Comparison of ENCODE assay signal across 17 cellular contexts in the genomic region with DNA sequence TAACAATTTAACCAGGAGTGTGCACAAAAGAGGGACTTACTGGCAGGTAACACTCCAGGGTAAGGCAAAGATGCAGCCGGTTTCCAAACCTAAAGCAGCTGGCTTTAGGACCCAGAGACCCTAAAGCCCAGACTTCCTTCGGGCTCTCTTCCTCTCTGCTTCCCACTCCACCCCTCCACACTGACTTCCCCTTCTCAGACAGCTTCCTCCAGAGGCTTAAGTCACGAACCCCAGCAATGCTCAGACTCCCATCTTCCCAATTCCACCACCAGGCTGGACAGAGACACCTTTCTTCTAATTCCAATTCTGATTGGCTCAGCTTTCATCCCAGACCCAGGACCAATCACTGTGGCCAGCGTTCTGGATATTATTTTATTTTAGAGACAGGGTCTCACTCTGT. TPM values are rescaled to one million over a fixed set of nuclear protein-coding genes. Genes with fewer than 3 reads are reported as not detected.
A peak's percentile ranks its signal among the peaks of the same experiment; 100 is the strongest.
DNase-seq lines count a peak whose midpoint lies in the region; ATAC-seq, FAIRE-seq and TF ChIP-seq lines count a peak whose summit lies in the region.
"Had no signal": no experiment of that assay in that cellular context is flagged by ENCODE, and none has a peak within 500 bp of the region (broad histone marks: within the 10 kb centered on the region; RNA-seq: fewer than 3 reads in every experiment).

No MANE protein-coding gene starts in this region.

- no peaks in the 10 kb centered on the region for H3K23me2 ChIP-seq in H1 (ENCODE audit: low read depth, low read length)

- no peak for TF ChIP-seq RAD21 in H1 (IDR thresholded peaks at IDR 0.05 in 1 of 2, conservative IDR thresholded peaks at IDR 0.05 in 1 of 2; ENCODE audit: low read depth in 2 of 2, low read length in 2 of 2)

- H3K27ac Mint-ChIP-seq in naive thymus-derived CD4-positive, alpha-beta T cell = peak overlapping the region in 1 of 9 donors; percentile 20
- no peak overlapping the region for H3K27ac Mint-ChIP-seq in T-cell

- no peak overlapping the region for H2BK12ac ChIP-seq in H1 (ENCODE audit: low read depth, low read length)

- no peak overlapping the region for H4K8ac ChIP-seq in H1 (ENCODE audit: extremely low read depth, insufficient read depth, low read length)

- H3K4me1 Mint-ChIP-seq in naive thymus-derived CD4-positive, alpha-beta T cell = peaks cover 0 to 23% (median 19%) of the 10 kb centered on the region in 7 donors
- H3K4me1 Mint-ChIP-seq in T-cell = peaks cover 0 to 15% (median 10%) of the 10 kb centered on the region in 3 donors

- no peak overlapping the region for H2BK20ac ChIP-seq in H1 (ENCODE audit: low read length)

- POLR2A ChIA-PET in H1 (lab: Charles Lee; ENCODE audit: partially characterized antibody) = interaction anchor here (0.6 to 1.4 kb wide), 7 partner anchors 10 to 145 kb away, joined by 3 to 6 read pairs (median 3); a partner anchor contains a TSS
- POLR2A ChIA-PET in naive thymus-derived CD4-positive, alpha-beta T cell (lab: Charles Lee) = no interaction called here
- POLR2A ChIA-PET in T-cell (lab: Charles Lee) = no interaction called here

- no peak for TF ChIP-seq POLR2A in H1 (IDR thresholded peaks at IDR 0.05; ENCODE audit: control extremely low read depth in 1 of 2, low read depth in 2 of 2, low read length in 2 of 2)

- H3K79me1 ChIP-seq in H1 (ENCODE audit: low read depth, low read length) = no peaks in the 10 kb centered on the region

- TF ChIP-seq CTCF in DOHH2 (IDR thresholded peaks at IDR 0.05; ENCODE audit: low read depth, low read length, poor library complexity, severe bottlenecking) = no peak
- TF ChIP-seq CTCF in H1 (IDR thresholded peaks at IDR 0.05; ENCODE audit: control extremely low read depth in 1 of 3, insufficient read depth in 1 of 3, low read depth in 1 of 3, low read length in 3 of 3) = no peak

- H4K91ac ChIP-seq in H1 (replicated peaks; ENCODE audit: insufficient read length, low read length) = no peak overlapping the region

- H3K4me3 ChIP-seq in DOHH2 (ENCODE audit: low read length) (peak overlapping the region; percentile 22; the same call in 1 of the 2 replicates), H1 (ENCODE audit: extremely low read depth in 1 of 4, insufficient read depth in 2 of 4, low read depth in 3 of 4, low read length in 4 of 4) (no peak overlapping the region)
- no peak overlapping the region for H3K4me3 ChIP-seq in naive thymus-derived CD4-positive, alpha-beta T cell (ENCODE audit: low read length)
- H3K4me3 ChIP-seq: body of pancreas, GM12878 had no signal

- H3K27ac ChIP-seq in DOHH2 (ENCODE audit: low read depth, low read length) = no peak overlapping the region
- H3K27ac ChIP-seq in H1 (ENCODE audit: low read depth, low read length) = no peak overlapping the region
- no peak overlapping the region for H3K27ac ChIP-seq in naive thymus-derived CD4-positive, alpha-beta T cell (ENCODE audit: low read depth, low read length)
- H3K27ac ChIP-seq: body of pancreas had no signal

- ATAC-seq in naive thymus-derived CD4-positive, alpha-beta T cell = peak; percentile 71
- no peak for ATAC-seq in T-cell (replicated peaks in 1 of 4)
- ATAC-seq: body of pancreas, GM12878 had no signal

- intact Hi-C loops in naive thymus-derived CD4-positive, alpha-beta T cell (cut with micrococcal nuclease) = no loop called here

- no peaks in the 10 kb centered on the region for H3K27me3 Mint-ChIP-seq in naive thymus-derived CD4-positive, alpha-beta T cell
- no peaks in the 10 kb centered on the region for H3K27me3 Mint-ChIP-seq in T-cell

- FAIRE-seq in H1 (lab: Jason Lieb, UNC) = no peak
- FAIRE-seq: GM12878 had no signal

- CTCF ChIA-PET in H1 (lab: Charles Lee; ENCODE audit: partially characterized antibody) = interaction anchor here (1.4 to 3.7 kb wide), 6 partner anchors 11 to 229 kb away, joined by 3 to 36 read pairs (median 8); no protein-coding TSS in a partner anchor
- CTCF ChIA-PET in naive thymus-derived CD4-positive, alpha-beta T cell (lab: Charles Lee) = interaction anchor here (0.5 to 0.6 kb wide), 2 partner anchors 9 to 15 kb away, joined by 3 to 4 read pairs; no protein-coding TSS in a partner anchor
- CTCF ChIA-PET in T-cell (lab: Charles Lee) = interaction anchor here in 1 of 2 donors (1.0 kb wide), 1 partner anchor 161 kb away, joined by 3 read pairs; no protein-coding TSS in a partner anchor

- DNase-seq in NOMO-1 (lab: John Stamatoyannopoulos, UW; ENCODE audit: unreplicated experiment in 2 of 2) = peak; percentile 95 to 97
- DNase-seq in H1 (ENCODE audit: low read depth in 1 of 2, low spot score in 2 of 2) = no peak
- no peak for DNase-seq in naive thymus-derived CD4-positive, alpha-beta T cell
- DNase-seq in T-cell = no peak
- no peak for DNase-seq in EL
- DNase-seq in islet precursor cell = no peak
- DNase-seq: DND-41; effector CD4-positive, alpha-beta T cell; immature natural killer cell; NCI-H1436; NCI-H526; RPMI8226; stimulated activated CD4-positive, alpha-beta T cell treated with anti-CD3 and anti-CD28 coated beads, Interleukin-2, amount 100 ng/mL, for 24 hours; trophoblast cell had no signal

- H3K4me3 Mint-ChIP-seq in naive thymus-derived CD4-positive, alpha-beta T cell = peak overlapping the region in 1 of 10 donors; percentile 8
- H3K4me3 Mint-ChIP-seq in T-cell = no peak overlapping the region
- H3K4me3 Mint-ChIP-seq: immature natural killer cell had no signal

- no peaks in the 10 kb centered on the region; the same call in none of the 2 replicates for H4K20me1 ChIP-seq in DOHH2 (ENCODE audit: control insufficient read depth, insufficient read depth, low read depth, low read length)
- no peaks in the 10 kb centered on the region for H4K20me1 ChIP-seq in H1 (replicated peaks in 1 of 2; ENCODE audit: control insufficient read depth in 1 of 2, insufficient read depth in 2 of 2, low read length in 2 of 2)

- peaks cover 7% of the 10 kb centered on the region for H3K4me1 ChIP-seq in DOHH2 (ENCODE audit: control insufficient read depth, low read length)
- H3K4me1 ChIP-seq in H1 (replicated peaks in 1 of 4; ENCODE audit: control insufficient read depth in 3 of 4, insufficient read depth in 4 of 4, low read length in 3 of 4) = no peaks in the 10 kb centered on the region
- H3K4me1 ChIP-seq in naive thymus-derived CD4-positive, alpha-beta T cell (ENCODE audit: control insufficient read depth in 2 of 2, insufficient read depth in 2 of 2, low read length in 2 of 2) = peaks cover 7 to 10% of the 10 kb centered on the region in 2 donors
- H3K4me1 ChIP-seq: body of pancreas had no signal

- H3K27me3 ChIP-seq in DOHH2 (ENCODE audit: control insufficient read depth, low read length) = no peaks in the 10 kb centered on the region
- H3K27me3 ChIP-seq in H1 (replicated peaks in 1 of 4; ENCODE audit: control insufficient read depth in 3 of 4, extremely low read depth in 1 of 4, insufficient read depth in 3 of 4, low read length in 3 of 4) = no peaks in the 10 kb centered on the region
- no peaks in the 10 kb centered on the region for H3K27me3 ChIP-seq in naive thymus-derived CD4-positive, alpha-beta T cell (ENCODE audit: control insufficient read depth in 2 of 2, insufficient read depth in 2 of 2, low read length in 2 of 2)
- H3K27me3 ChIP-seq: body of pancreas had no signal

- H3K56ac ChIP-seq in H1 (replicated peaks; ENCODE audit: insufficient read length, low read depth, low read length) = no peak overlapping the region

- H3K36me3 ChIP-seq in DOHH2 (ENCODE audit: control insufficient read depth, low read length) (peaks cover 42% of the 10 kb centered on the region), H1 (ENCODE audit: control insufficient read depth in 2 of 4, insufficient read depth in 4 of 4, low read length in 3 of 4) (no peaks in the 10 kb centered on the region; a peak in 3 of 8 replicates)
- H3K36me3 ChIP-seq in naive thymus-derived CD4-positive, alpha-beta T cell (ENCODE audit: control insufficient read depth in 2 of 3, insufficient read depth in 3 of 3, low read length in 3 of 3) = peaks cover 0 to 18% (median 0%) of the 10 kb centered on the region in 3 experiments

- H2BK120ac ChIP-seq in H1 (replicated peaks; ENCODE audit: low read depth, low read length) = no peak overlapping the region

- WGBS in H1 (ENCODE audit: extremely low coverage in 1 of 2, insufficient coverage in 1 of 2, insufficient read length in 1 of 2, insufficient replicate concordance in 2 of 2, low coverage in 1 of 2, low lambda C conversion rate in 2 of 2, missing lambda C conversion rate in 1 of 2), 2 experiments = 62% methylated on average over 4 of the region's 4 CpGs; no CpG with 5 or more reads in 1 of the 2 experiments

- no peaks in the 10 kb centered on the region for H3K9me2 ChIP-seq in DOHH2 (replicated peaks; ENCODE audit: control insufficient read depth, low read length)

- no peak overlapping the region for H3K4ac ChIP-seq in H1 (replicated peaks; ENCODE audit: insufficient read length, low read depth, low read length)

- H3K9me3 ChIP-seq in DOHH2 (ENCODE audit: control insufficient read depth, insufficient read depth, low read length) (no peaks in the 10 kb centered on the region), H1 (ENCODE audit: insufficient read depth in 2 of 2, low read depth in 1 of 2, low read length in 1 of 2) (no peaks in the 10 kb centered on the region)
- no peaks in the 10 kb centered on the region for H3K9me3 ChIP-seq in naive thymus-derived CD4-positive, alpha-beta T cell (ENCODE audit: control insufficient read depth in 2 of 3, low read length in 3 of 3)
- H3K9me3 ChIP-seq: body of pancreas had no signal

- no peak overlapping the region for H2BK15ac ChIP-seq in H1 (ENCODE audit: low read length)

- no peak for TF ChIP-seq EP300 in H1 (IDR thresholded peaks at IDR 0.05; ENCODE audit: borderline replicate concordance in 1 of 2, low read depth in 2 of 2, low read length in 2 of 2)

- H3K36me3 Mint-ChIP-seq in naive thymus-derived CD4-positive, alpha-beta T cell = peaks cover 4 to 38% (median 24%) of the 10 kb centered on the region in 5 donors
- peaks cover 25% of the 10 kb centered on the region for H3K36me3 Mint-ChIP-seq in T-cell

- no peak overlapping the region for H2BK5ac ChIP-seq in H1 (ENCODE audit: low read depth, low read length)

- no peak overlapping the region for H3K23ac ChIP-seq in H1 (ENCODE audit: insufficient read length)

- H4K5ac ChIP-seq in H1 (ENCODE audit: insufficient read length, low read depth, low read length) = no peak overlapping the region

- H2AK5ac ChIP-seq in H1 (ENCODE audit: low read depth, low read length) = no peak overlapping the region

- H2AFZ ChIP-seq in H1 (ENCODE audit: low read length) = no peak overlapping the region

- no peaks in the 10 kb centered on the region for H3K79me2 ChIP-seq in DOHH2 (ENCODE audit: control insufficient read depth, low read length)
- H3K79me2 ChIP-seq in H1 (ENCODE audit: control insufficient read depth in 1 of 2, insufficient read depth in 2 of 2, low read length in 2 of 2) = no peaks in the 10 kb centered on the region

- no peaks in the 10 kb centered on the region for H3K9me3 Mint-ChIP-seq in naive thymus-derived CD4-positive, alpha-beta T cell
- no peaks in the 10 kb centered on the region for H3K9me3 Mint-ChIP-seq in T-cell
- H3K9me3 Mint-ChIP-seq: immature natural killer cell had no signal

- no peaks in the 10 kb centered on the region for H3F3A ChIP-seq in DOHH2 (ENCODE audit: control insufficient read depth, insufficient read depth)

- no peak overlapping the region for H3K18ac ChIP-seq in H1 (ENCODE audit: extremely low read depth, low read length)

- no peak overlapping the region for H3K14ac ChIP-seq in H1 (ENCODE audit: insufficient read length)

- peak overlapping the region; percentile 49 for H3K4me2 ChIP-seq in DOHH2 (ENCODE audit: low read length)
- H3K4me2 ChIP-seq in H1 (ENCODE audit: insufficient read depth in 1 of 2, low read depth in 2 of 2, low read length in 2 of 2) = no peak overlapping the region; a peak in 1 of 4 replicates

- no peak overlapping the region for H3K9ac ChIP-seq in H1 (replicated peaks in 1 of 4; ENCODE audit: extremely low read depth in 1 of 4, low read depth in 3 of 4, low read length in 3 of 4)

RNA-seq across cellular contexts. Expression of a gene that starts 24.8 kb away (rescaled TPM):
- total RNA-seq in H1 (2021; fragmentation: NEBNext Ultra II Directional; extraction: Animal tissue kit (Norgen Biotek cat#: 25700)) = 26.4 and 32.3 TPM in 2 replicates
- polyA plus RNA-seq in H1 (2011; rRNA removed) = 53.2 and 53.9 TPM in 2 replicates
- polyA plus RNA-seq in H1 (2011; cell fraction: cytosol; rRNA removed) = 54.7 TPM
- polyA plus RNA-seq in H1 (2011; cell fraction: nucleus; rRNA removed) = 36.4 TPM
- 26.4 to 38.5 TPM (median 31.3 TPM) in 4 replicates for polyA plus RNA-seq in H1 (2012, experiment 1 of 2)
- polyA plus RNA-seq in H1 (2012, experiment 2 of 2) = 37.5 TPM
- polyA plus RNA-seq in H1 (2013, experiment 1 of 2) = 23.7 TPM
- 25.8 TPM for polyA plus RNA-seq in H1 (2013, experiment 2 of 2)
- 25.3 and 27.0 TPM in 2 replicates for polyA minus RNA-seq in H1 (2011; rRNA and poly(A)+ RNA removed)
- polyA minus RNA-seq in H1 (2011; cell fraction: cytosol; rRNA and poly(A)+ RNA removed) = 10.8 TPM
- 19.6 TPM for polyA minus RNA-seq in H1 (2011; cell fraction: nucleus; rRNA and poly(A)+ RNA removed)
- 10 to 100 TPM; 11.3 to 31.7 (median 20.0) TPM for total RNA-seq in naive thymus-derived CD4-positive, alpha-beta T cell
- 10 to 100 TPM; 36.7 to 45.5 TPM for polyA plus RNA-seq in naive thymus-derived CD4-positive, alpha-beta T cell
- 10 to 100 TPM; 12.9 to 21.9 (median 18.9) TPM for total RNA-seq in T-cell

RNA-seq across cellular contexts. Expression of a gene that starts 24.9 kb away (rescaled TPM):
- total RNA-seq in H1 (2021; fragmentation: NEBNext Ultra II Directional; extraction: Animal tissue kit (Norgen Biotek cat#: 25700)) = 254 TPM in 2 replicates
- polyA plus RNA-seq in H1 (2011; rRNA removed) = 203 and 258 TPM in 2 replicates
- 115 TPM for polyA plus RNA-seq in H1 (2011; cell fraction: cytosol; rRNA removed)
- polyA plus RNA-seq in H1 (2011; cell fraction: nucleus; rRNA removed) = 220 TPM
- polyA plus RNA-seq in H1 (2012, experiment 1 of 2) = 202 to 301 TPM (median 265 TPM) in 4 replicates
- polyA plus RNA-seq in H1 (2012, experiment 2 of 2) = 248 TPM
- 314 TPM for polyA plus RNA-seq in H1 (2013, experiment 1 of 2)
- 278 TPM for polyA plus RNA-seq in H1 (2013, experiment 2 of 2)
- polyA minus RNA-seq in H1 (2011; rRNA and poly(A)+ RNA removed) = 107 and 122 TPM in 2 replicates
- 166 TPM for polyA minus RNA-seq in H1 (2011; cell fraction: cytosol; rRNA and poly(A)+ RNA removed)
- 98.6 TPM for polyA minus RNA-seq in H1 (2011; cell fraction: nucleus; rRNA and poly(A)+ RNA removed)
- total RNA-seq in naive thymus-derived CD4-positive, alpha-beta T cell = 100 to 1,000 TPM in 1 of 5 experiments, 10 to 100 TPM in 4; 71.7 to 172 (median 74.6) TPM
- polyA plus RNA-seq in naive thymus-derived CD4-positive, alpha-beta T cell = 100 to 1,000 TPM; 134 TPM
- total RNA-seq in T-cell = 100 to 1,000 TPM in 2 of 5 donors, 10 to 100 TPM in 3; 72.0 to 113 (median 93.6) TPM

RNA-seq across cellular contexts. Expression of a gene that starts 28.6 kb away (rescaled TPM):
- 15.6 and 21.2 TPM in 2 replicates for total RNA-seq in H1 (2021; fragmentation: NEBNext Ultra II Directional; extraction: Animal tissue kit (Norgen Biotek cat#: 25700))
- polyA plus RNA-seq in H1 (2011; rRNA removed) = 48.8 and 49.9 TPM in 2 replicates
- polyA plus RNA-seq in H1 (2011; cell fraction: cytosol; rRNA removed) = 39.3 TPM
- polyA plus RNA-seq in H1 (2011; cell fraction: nucleus; rRNA removed) = 61.7 TPM
- polyA plus RNA-seq in H1 (2012, experiment 1 of 2) = 22.0 to 30.6 TPM (median 26.8 TPM) in 4 replicates
- polyA plus RNA-seq in H1 (2012, experiment 2 of 2) = 35.9 TPM
- polyA plus RNA-seq in H1 (2013, experiment 1 of 2) = 22.2 TPM
- polyA plus RNA-seq in H1 (2013, experiment 2 of 2) = 24.9 TPM
- polyA minus RNA-seq in H1 (2011; rRNA and poly(A)+ RNA removed) = 73.1 and 86.8 TPM in 2 replicates
- 11.7 TPM for polyA minus RNA-seq in H1 (2011; cell fraction: cytosol; rRNA and poly(A)+ RNA removed)
- 20.8 TPM for polyA minus RNA-seq in H1 (2011; cell fraction: nucleus; rRNA and poly(A)+ RNA removed)
- total RNA-seq in naive thymus-derived CD4-positive, alpha-beta T cell = 10 to 100 TPM; 19.1 to 38.6 (median 35.6) TPM
- 10 to 100 TPM; 23.2 to 25.2 TPM for polyA plus RNA-seq in naive thymus-derived CD4-positive, alpha-beta T cell
- 10 to 100 TPM; 15.2 to 38.5 (median 34.4) TPM for total RNA-seq in T-cell

Comparison
In these comparisons a context has a peak if more than half of its experiments do, and no peak if none do; other contexts are left out.
1. DNase-seq: peak in NOMO-1 (2 of 2); none in H1 (0 of 2), naive thymus-derived CD4-positive, alpha-beta T cell (0 of 9), T-cell (0 of 34), EL (single experiment) and islet precursor cell (single experiment).